ENCODE assay signal across 23 cellular contexts in the genomic region with DNA sequence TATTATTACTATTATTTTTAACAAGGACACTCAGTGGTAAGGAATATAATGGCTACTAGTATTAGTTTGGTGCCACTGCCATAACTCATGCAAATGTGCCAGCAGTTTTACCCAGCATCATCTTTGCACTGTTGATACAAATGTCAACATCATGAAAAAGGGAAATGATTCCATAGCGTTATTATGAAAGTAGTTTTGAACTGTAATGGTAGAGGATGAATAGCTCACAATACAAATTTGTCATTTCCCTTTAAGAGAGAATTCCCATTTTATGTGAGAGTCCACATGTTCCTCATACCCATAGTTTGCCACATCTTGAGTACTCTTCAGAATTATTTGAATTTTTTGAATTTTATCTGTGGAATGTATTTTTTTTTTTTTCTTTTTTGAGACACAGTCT. TPM values are rescaled to one million over a fixed set of nuclear protein-coding genes. Genes with fewer than 3 reads are reported as not detected.
"Had no signal": no experiment of that assay in that cellular context is flagged by ENCODE, and none has a peak within 500 bp of the region (broad histone marks: within the 10 kb centered on the region; RNA-seq: fewer than 3 reads in every experiment).

No MANE protein-coding gene starts in this region.

- H3K4me3 ChIP-seq: esophagus squamous epithelium, left lung, mucosa of descending colon, tibial nerve, uterus had no signal

- H3K27me3 ChIP-seq: esophagus squamous epithelium, left lung, tibial nerve, uterus had no signal

- H3K4me1 ChIP-seq: uterus had no signal

- ATAC-seq: activated CD8-positive, alpha-beta T cell treated with anti-CD3 and anti-CD28 coated beads, Interleukin-2, amount 10 ng/mL, durations not matched to agents 7 days and 5 days; activated naive CD4-positive, alpha-beta T cell treated with anti-CD3 and anti-CD28 coated beads, Interleukin-2, amount 50 U/mL, for 72 hours; activated T-cell treated with anti-CD3 and anti-CD28 coated beads, Interleukin-2, amount 50 U/mL, for 72 hours; left lung; mucosa of descending colon; naive thymus-derived CD8-positive, alpha-beta T cell; WTC11 had no signal

- H3K9me3 Mint-ChIP-seq: activated naive CD4-positive, alpha-beta T cell treated with anti-CD3 and anti-CD28 coated beads, Interleukin-2, amount 50 U/mL, for 72 hours; activated T-cell treated with anti-CD3 and anti-CD28 coated beads, Interleukin-2, amount 50 U/mL, for 72 hours; naive thymus-derived CD8-positive, alpha-beta T cell; WTC11 had no signal

- H3K4me3 Mint-ChIP-seq: naive thymus-derived CD8-positive, alpha-beta T cell; WTC11 had no signal

- DNase-seq: activated CD4-positive, alpha-beta T cell treated with anti-CD3 and anti-CD28 coated beads for 48 hours; activated CD8-positive, alpha-beta memory T cell treated with anti-CD3 and anti-CD28 coated beads, Interleukin-2, amount 50 U/mL, for 4 hours; activated CD8-positive, alpha-beta T cell treated with anti-CD3 and anti-CD28 coated beads, Interleukin-2, amount 10 ng/mL, durations not matched to agents 7 days and 5 days; activated gamma-delta T cell; activated T-cell treated with anti-CD3 and anti-CD28 coated beads, Interleukin-2, amount 50 U/mL, for 72 hours; amniotic stem cell; effector CD4-positive, alpha-beta T cell; esophagus squamous epithelium; hypothalamus; kidney; left lung; mucosa of descending colon; naive thymus-derived CD8-positive, alpha-beta T cell; stimulated activated CD4-positive, alpha-beta T cell treated with anti-CD3 and anti-CD28 coated beads, Interleukin-4, amount 100 ng/mL, for 1 hour; stimulated activated naive CD4-positive, alpha-beta T cell; uterus had no signal

- H3K36me3 ChIP-seq: esophagus squamous epithelium, left lung, tibial nerve, uterus had no signal

- H3K27ac Mint-ChIP-seq: activated CD8-positive, alpha-beta T cell treated with anti-CD3 and anti-CD28 coated beads, Interleukin-2, amount 10 ng/mL, durations not matched to agents 7 days and 5 days; activated naive CD4-positive, alpha-beta T cell treated with anti-CD3 and anti-CD28 coated beads, Interleukin-2, amount 50 U/mL, for 72 hours; activated T-cell treated with anti-CD3 and anti-CD28 coated beads, Interleukin-2, amount 50 U/mL, for 72 hours; naive thymus-derived CD8-positive, alpha-beta T cell; WTC11 had no signal

- H3K9me3 ChIP-seq: esophagus squamous epithelium, left lung, mucosa of descending colon, tibial nerve, uterus had no signal

- H3K27me3 Mint-ChIP-seq: naive thymus-derived CD8-positive, alpha-beta T cell had no signal

- H3K27ac ChIP-seq: esophagus squamous epithelium, tibial nerve, uterus had no signal

RNA-seq across cellular contexts. Expression of gene ZAR1L, which starts 2.9 kb away (rescaled TPM):
- total RNA-seq: activated CD8-positive, alpha-beta T cell treated with anti-CD3 and anti-CD28 coated beads, Interleukin-2, amount 10 ng/mL, durations not matched to agents 7 days and 5 days; activated naive CD4-positive, alpha-beta T cell treated with anti-CD3 and anti-CD28 coated beads, Interleukin-2, amount 50 U/mL, for 72 hours; activated T-cell treated with anti-CD3 and anti-CD28 coated beads, Interleukin-2, amount 50 U/mL, for 72 hours; cardiac septum; esophagus squamous epithelium; glomerular endothelial cell; kidney; left lung; mucosa of descending colon; skeletal muscle tissue; subcutaneous adipose tissue; uterus had no signal
